8 cellular contexts compared by ENCODE assay signal in the genomic region with DNA sequence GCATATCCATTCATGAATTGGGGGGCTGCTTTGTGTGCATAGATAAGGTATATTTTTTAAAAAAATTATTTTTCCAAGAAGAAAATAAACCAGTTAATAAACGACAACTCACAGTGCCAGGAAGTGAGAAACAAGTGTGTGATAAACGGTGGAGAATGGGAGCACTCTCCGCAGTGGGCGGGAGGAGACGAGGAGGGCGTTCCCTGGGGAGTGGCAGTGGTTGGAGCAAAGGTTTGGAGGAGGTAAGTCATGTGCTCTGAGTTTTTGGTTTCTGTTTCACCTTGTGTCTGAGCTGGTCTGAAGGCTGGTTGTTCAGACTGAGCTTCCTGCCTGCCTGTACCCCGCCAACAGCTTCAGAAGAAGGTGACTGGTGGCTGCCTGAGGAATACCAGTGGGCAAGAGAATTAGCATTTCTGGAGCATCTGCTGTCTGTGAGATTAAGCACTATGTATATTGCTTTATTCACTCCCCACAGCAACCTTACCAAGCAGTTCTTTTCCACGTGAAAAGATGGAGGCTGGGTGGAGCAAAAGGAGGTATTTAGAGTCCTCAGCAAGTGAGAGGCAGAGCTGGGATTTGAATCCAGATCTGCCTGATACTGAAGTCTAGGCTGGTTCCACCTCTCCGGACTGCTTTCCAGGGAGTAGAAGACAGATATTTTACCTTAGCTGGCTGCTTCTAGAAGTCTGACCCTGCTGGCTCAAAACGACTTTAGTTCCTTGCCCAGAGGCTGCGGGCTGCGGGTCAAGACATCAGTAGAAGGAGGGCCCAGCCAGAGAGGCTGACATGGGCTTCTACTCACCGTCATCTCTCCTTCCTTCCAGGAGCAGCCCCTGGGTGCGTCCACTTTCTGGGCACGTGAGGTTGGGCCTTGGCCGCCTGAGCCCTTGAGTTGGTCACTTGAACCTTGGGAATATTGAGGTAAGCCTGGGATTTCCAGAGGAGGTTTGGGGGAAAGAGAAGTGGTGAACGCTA. TPM values are rescaled to one million over a fixed set of nuclear protein-coding genes. Genes with fewer than 3 reads are reported as not detected.
DNase-seq lines count a peak whose midpoint lies in the region; ATAC-seq and TF ChIP-seq lines count a peak whose summit lies in the region.

No MANE protein-coding gene starts in this region.

- H3K4me1 ChIP-seq in A673 (ENCODE audit: insufficient read depth, low read length, poor library complexity, severe bottlenecking) (peaks cover 20% of the 10 kb centered on the region), mucosa of rectum (ENCODE audit: control insufficient read depth in 2 of 2, insufficient read depth in 2 of 2, low read length in 2 of 2) (peaks cover 26 to 31% of the 10 kb centered on the region in 2 donors)

- peaks cover 43% of the 10 kb centered on the region for H3K4me1 Mint-ChIP-seq in dendritic cell treated with granulocyte-macrophage colony-stimulating factor and Interleukin-4, amounts not matched to agents 40 ng/mL and 50 ng/mL, for 4 days (ENCODE audit: low read depth)
- peaks cover 64% of the 10 kb centered on the region for H3K4me1 Mint-ChIP-seq in stimulated activated naive CD8-positive, alpha-beta T cell treated with anti-CD3 and anti-CD28 coated beads, Interleukin-15, amount 100 ng/mL, for 72 hours

- H3K4me3 ChIP-seq in A673 (ENCODE audit: low read depth, low read length, poor library complexity, severe bottlenecking) = peak overlapping the region; percentile 42
- peak overlapping the region; percentile 56 to 81 for H3K4me3 ChIP-seq in mucosa of rectum (ENCODE audit: low read length in 2 of 2)

- POLR2A ChIA-PET in A673 (lab: Charles Lee; ENCODE audit: low non-redundant PET) = interaction anchor here (0.6 kb wide), 1 partner anchor 390 kb away, joined by 3 read pairs; no protein-coding TSS in a partner anchor

- H3K27me3 Mint-ChIP-seq in dendritic cell treated with granulocyte-macrophage colony-stimulating factor and Interleukin-4, amounts not matched to agents 40 ng/mL and 50 ng/mL, for 4 days = no peaks in the 10 kb centered on the region
- no peaks in the 10 kb centered on the region for H3K27me3 Mint-ChIP-seq in stimulated activated naive CD8-positive, alpha-beta T cell treated with anti-CD3 and anti-CD28 coated beads, Interleukin-15, amount 100 ng/mL, for 72 hours

- no peaks in the 10 kb centered on the region for H3K36me3 Mint-ChIP-seq in dendritic cell treated with granulocyte-macrophage colony-stimulating factor and Interleukin-4, amounts not matched to agents 40 ng/mL and 50 ng/mL, for 4 days (ENCODE audit: low read depth)

- H3K36me3 ChIP-seq in A673 (ENCODE audit: insufficient read depth, low read length, poor library complexity, severe bottlenecking) (no peaks in the 10 kb centered on the region), mucosa of rectum (ENCODE audit: control insufficient read depth in 2 of 2, insufficient read depth in 2 of 2, low read length in 2 of 2) (peaks cover 0 to 3% of the 10 kb centered on the region in 2 donors)

- BruUV-seq in A673 (replicated peaks; lab: Mats Ljungman, UMichigan) = TSS peak; percentile 56

- DNase-seq in A673 (ENCODE audit: low spot score) = peak; percentile 89
- DNase-seq in NCI-H2171 (lab: John Stamatoyannopoulos, UW) = peak; percentile 31
- DNase-seq in activated CD4-positive, CD25-positive, alpha-beta regulatory T cell treated with anti-CD3 and anti-CD28 coated beads, Interleukin-2, amount 50 U/mL, for 16 hours (ENCODE audit: low read depth, low spot score) = peak; percentile 71
- DNase-seq in stimulated activated naive CD8-positive, alpha-beta T cell treated with anti-CD3 and anti-CD28 coated beads, Interleukin-15, amount 100 ng/mL, for 72 hours = peak; percentile 72 to 87

- TF ChIP-seq CTCF in A673 (conservative IDR thresholded peaks at IDR 0.05; ENCODE audit: low read depth, low read length) = no peak

- no peaks in the 10 kb centered on the region for H3K9me3 Mint-ChIP-seq in dendritic cell treated with granulocyte-macrophage colony-stimulating factor and Interleukin-4, amounts not matched to agents 40 ng/mL and 50 ng/mL, for 4 days
- no peaks in the 10 kb centered on the region for H3K9me3 Mint-ChIP-seq in stimulated activated naive CD8-positive, alpha-beta T cell treated with anti-CD3 and anti-CD28 coated beads, Interleukin-15, amount 100 ng/mL, for 72 hours

- H3K27me3 ChIP-seq in A673 (replicated peaks; ENCODE audit: insufficient read depth, low read depth, low read length, poor library complexity) (no peaks in the 10 kb centered on the region), mucosa of rectum (ENCODE audit: control insufficient read depth in 2 of 2, insufficient read depth in 2 of 2, low read length in 2 of 2) (no peaks in the 10 kb centered on the region)

- intact Hi-C loops in A673 (cut with micrococcal nuclease; ENCODE audit: unreplicated experiment) = loop anchor here (2.0 to 10.0 kb wide), 3 partner anchors 51 to 411 kb away; a partner anchor contains a TSS
- intact Hi-C loops in dendritic cell treated with granulocyte-macrophage colony-stimulating factor and Interleukin-4, amounts not matched to agents 40 ng/mL and 50 ng/mL, for 4 days (cut with micrococcal nuclease) = loop anchor here (5.0 to 10.0 kb wide), 3 partner anchors 161 to 941 kb away; a partner anchor contains a TSS

- H3K9me3 ChIP-seq in A673 (ENCODE audit: low read depth, low read length, poor library complexity, severe bottlenecking) (no peaks in the 10 kb centered on the region), mucosa of rectum (ENCODE audit: control insufficient read depth in 2 of 2, low read length in 2 of 2) (no peaks in the 10 kb centered on the region)

- peak; percentile 89 for ATAC-seq in GM18907 (IDR thresholded peaks at IDR 0.05; ENCODE audit: unreplicated experiment)
- ATAC-seq in HG03097 (IDR thresholded peaks at IDR 0.05; ENCODE audit: low FRiP score, unreplicated experiment) = peak; percentile 88
- peak; percentile 95 for ATAC-seq in stimulated activated naive CD8-positive, alpha-beta T cell treated with anti-CD3 and anti-CD28 coated beads, Interleukin-15, amount 100 ng/mL, for 72 hours

- CTCF ChIA-PET in A673 (lab: Charles Lee) = interaction anchor here (0.6 to 1.3 kb wide), 3 partner anchors 33 to 332 kb away, joined by 3 read pairs; no protein-coding TSS in a partner anchor

- H3K27ac ChIP-seq in A673 (ENCODE audit: low read depth, low read length, poor library complexity, severe bottlenecking) = peak overlapping the region; percentile 28
- peak overlapping the region; percentile 83 to 89 for H3K27ac ChIP-seq in mucosa of rectum (ENCODE audit: low read depth in 2 of 2, low read length in 2 of 2)

- H3K9ac ChIP-seq in mucosa of rectum (ENCODE audit: low read depth in 1 of 2, low read length in 2 of 2) = peak overlapping the region; percentile 78 to 90

- peak overlapping the region; percentile 80 for H3K4me3 Mint-ChIP-seq in dendritic cell treated with granulocyte-macrophage colony-stimulating factor and Interleukin-4, amounts not matched to agents 40 ng/mL and 50 ng/mL, for 4 days
- peak overlapping the region; percentile 95 to 97 for H3K4me3 Mint-ChIP-seq in stimulated activated naive CD8-positive, alpha-beta T cell treated with anti-CD3 and anti-CD28 coated beads, Interleukin-15, amount 100 ng/mL, for 72 hours

- H3K27ac Mint-ChIP-seq in dendritic cell treated with granulocyte-macrophage colony-stimulating factor and Interleukin-4, amounts not matched to agents 40 ng/mL and 50 ng/mL, for 4 days = peak overlapping the region; percentile 90
- peak overlapping the region; percentile 96 to 97 for H3K27ac Mint-ChIP-seq in stimulated activated naive CD8-positive, alpha-beta T cell treated with anti-CD3 and anti-CD28 coated beads, Interleukin-15, amount 100 ng/mL, for 72 hours

RNA-seq across cellular contexts. Expression of a gene that starts 26.9 kb away (rescaled TPM):
- total RNA-seq in A673 (2021) = 17.9 and 28.4 TPM in 2 replicates

RNA-seq across cellular contexts. Expression of a gene that starts 50.5 kb away (rescaled TPM):
- total RNA-seq in A673 (2021) = 0.85 and 1.2 TPM in 2 replicates

Comparison
In these comparisons a context has a peak if more than half of its experiments do, and no peak if none do; other contexts are left out.
1. Peak in every context shown above with its lines: DNase-seq, ATAC-seq, H3K4me3 ChIP-seq and H3K27ac ChIP-seq.
2. DNase-seq: peak in every context shown above with its lines; median percentile 89 in A673; 80 in stimulated activated naive CD8-positive, alpha-beta T cell treated with anti-CD3 and anti-CD28 coated beads, Interleukin-15, amount 100 ng/mL, for 72 hours; 71 in activated CD4-positive, CD25-positive, alpha-beta regulatory T cell treated with anti-CD3 and anti-CD28 coated beads, Interleukin-2, amount 50 U/mL, for 16 hours; 31 in NCI-H2171.